ENCODE assay signal across 9 cellular contexts in genomic region chr6:17884501-17885039, GRCh38.
DNase-seq lines count a peak whose midpoint lies in the region; ATAC-seq and TF ChIP-seq lines count a peak whose summit lies in the region.
"Had no signal": no experiment of that assay in that cellular context is flagged by ENCODE, and none has a peak within 500 bp of the region (broad histone marks: within the 10 kb centered on the region; RNA-seq: fewer than 3 reads in every experiment).

No MANE protein-coding gene starts in this region.

- ATAC-seq in HG03066 (IDR thresholded peaks at IDR 0.05; ENCODE audit: low read depth, unreplicated experiment), result peak; percentile 85
- ATAC-seq in activated CD8-positive, alpha-beta T cell treated with anti-CD3 and anti-CD28 coated beads, Interleukin-2, amount 10 ng/mL, durations not matched to agents 7 days and 5 days, result peak; percentile 33

- peaks cover 38% of the 10 kb centered on the region for H3K79me2 ChIP-seq in mammary epithelial cell (ENCODE audit: insufficient read depth, low read length)

- H3K4me3 ChIP-seq in mammary epithelial cell (replicated peaks in 1 of 3; ENCODE audit: insufficient read depth in 1 of 3, low read depth in 2 of 3, low read length in 3 of 3) (no peak overlapping the region), skeletal muscle satellite cell (ENCODE audit: low read length) (no peak overlapping the region), testis (no peak overlapping the region)

- H3K4me1 Mint-ChIP-seq in MCF 10A (ENCODE audit: insufficient read depth, unreplicated experiment), result peaks cover 28% of the 10 kb centered on the region
- H3K4me1 Mint-ChIP-seq in activated CD8-positive, alpha-beta T cell treated with anti-CD3 and anti-CD28 coated beads, Interleukin-2, amount 10 ng/mL, durations not matched to agents 7 days and 5 days (ENCODE audit: low read depth), result peaks cover 17% of the 10 kb centered on the region

- H3K27ac ChIP-seq in mammary epithelial cell (ENCODE audit: insufficient read depth, low read depth, low read length) (no peak overlapping the region), testis (no peak overlapping the region)
- H3K27ac ChIP-seq: VCaP had no signal

- in situ Hi-C loops in mammary epithelial cell (cut with MboI; ENCODE audit: low sequenced_read_pairs in 2 of 2), result no loop called here

- H3K4me2 ChIP-seq in mammary epithelial cell (ENCODE audit: insufficient read depth, low read depth, low read length) (no peak overlapping the region), skeletal muscle satellite cell (ENCODE audit: low read length) (peak overlapping the region; percentile 68)

- dilution Hi-C loops in mammary epithelial cell (cut with HindIII; ENCODE audit: low sequenced_read_pairs), result no loop called here

- POLR2A ChIA-PET in MCF 10A (lab: Yijun Ruan, JAX), result interaction anchor here (0.9 to 2.7 kb wide), 6 partner anchors 13 to 132 kb away, joined by 3 to 12 read pairs (median 4); no protein-coding TSS in a partner anchor
- POLR2A ChIA-PET in activated CD8-positive, alpha-beta T cell treated with anti-CD3 and anti-CD28 coated beads, Interleukin-2, amount 10 ng/mL, durations not matched to agents 7 days and 5 days (lab: Charles Lee), result no interaction called here

- no peak overlapping the region for H3K9ac ChIP-seq in mammary epithelial cell (ENCODE audit: insufficient read depth, low read length)
- peak overlapping the region; percentile 41 for H3K9ac ChIP-seq in skeletal muscle satellite cell (ENCODE audit: low read depth, low read length)

- DNase-seq in MCF 10A (ENCODE audit: unreplicated experiment), result peak; percentile 18
- DNase-seq in mammary epithelial cell, result no peak
- no peak for DNase-seq in activated CD8-positive, alpha-beta T cell treated with anti-CD3 and anti-CD28 coated beads, Interleukin-2, amount 10 ng/mL, durations not matched to agents 7 days and 5 days
- DNase-seq in testis, result no peak
- no peak for DNase-seq in NCI-H146 (lab: John Stamatoyannopoulos, UW)
- no peak for DNase-seq in NCI-H1694 treated with DMSO at 0.1 percent for 48 hours (lab: John Stamatoyannopoulos, UW)

- CTCF ChIA-PET in MCF 10A (lab: Yijun Ruan, JAX) (interaction anchor here (0.7 kb wide), 1 partner anchor 236 kb away, joined by 3 read pairs; no protein-coding TSS in a partner anchor), mammary epithelial cell (lab: Charles Lee; ENCODE audit: low non-redundant PET) (no interaction called here)
- CTCF ChIA-PET in activated CD8-positive, alpha-beta T cell treated with anti-CD3 and anti-CD28 coated beads, Interleukin-2, amount 10 ng/mL, durations not matched to agents 7 days and 5 days (lab: Charles Lee), result no interaction called here

- no peaks in the 10 kb centered on the region for H3K36me3 ChIP-seq in mammary epithelial cell (ENCODE audit: insufficient read depth, low read length)
- no peaks in the 10 kb centered on the region for H3K36me3 ChIP-seq in skeletal muscle satellite cell (ENCODE audit: insufficient read depth, low read length)
- no peaks in the 10 kb centered on the region for H3K36me3 ChIP-seq in testis (ENCODE audit: low read depth, missing control alignments)

- H3K27me3 ChIP-seq in mammary epithelial cell (ENCODE audit: insufficient read depth, low read length) (no peaks in the 10 kb centered on the region), skeletal muscle satellite cell (ENCODE audit: control insufficient read depth, insufficient read depth, low read length) (no peaks in the 10 kb centered on the region), testis (no peaks in the 10 kb centered on the region)

- H3K9me3 ChIP-seq in mammary epithelial cell (replicated peaks; ENCODE audit: insufficient read depth, low read length), result no peaks in the 10 kb centered on the region
- H3K9me3 ChIP-seq in skeletal muscle satellite cell (replicated peaks; ENCODE audit: low read length), result no peaks in the 10 kb centered on the region
- no peaks in the 10 kb centered on the region for H3K9me3 ChIP-seq in testis

- H2AFZ ChIP-seq in mammary epithelial cell (ENCODE audit: low read depth, low read length), result no peak overlapping the region

- no peak overlapping the region for H3K4me3 Mint-ChIP-seq in MCF 10A (ENCODE audit: unreplicated experiment)
- H3K4me3 Mint-ChIP-seq in activated CD8-positive, alpha-beta T cell treated with anti-CD3 and anti-CD28 coated beads, Interleukin-2, amount 10 ng/mL, durations not matched to agents 7 days and 5 days, result peak overlapping the region; percentile 20

- no peaks in the 10 kb centered on the region for H3K9me3 Mint-ChIP-seq in MCF 10A (ENCODE audit: unreplicated experiment)
- H3K9me3 Mint-ChIP-seq in activated CD8-positive, alpha-beta T cell treated with anti-CD3 and anti-CD28 coated beads, Interleukin-2, amount 10 ng/mL, durations not matched to agents 7 days and 5 days (ENCODE audit: insufficient read depth), result no peaks in the 10 kb centered on the region

- peaks cover 13% of the 10 kb centered on the region for H3K4me1 ChIP-seq in mammary epithelial cell (ENCODE audit: insufficient read depth, low read length)
- H3K4me1 ChIP-seq in skeletal muscle satellite cell (ENCODE audit: control insufficient read depth, insufficient read depth, low read length), result peaks cover 32% of the 10 kb centered on the region
- no peaks in the 10 kb centered on the region for H3K4me1 ChIP-seq in testis

- H3K27me3 Mint-ChIP-seq in MCF 10A (ENCODE audit: insufficient read depth, unreplicated experiment), result no peaks in the 10 kb centered on the region
- H3K27me3 Mint-ChIP-seq in activated CD8-positive, alpha-beta T cell treated with anti-CD3 and anti-CD28 coated beads, Interleukin-2, amount 10 ng/mL, durations not matched to agents 7 days and 5 days (ENCODE audit: low read depth), result peaks cover 8% of the 10 kb centered on the region

- no peaks in the 10 kb centered on the region for H4K20me1 ChIP-seq in mammary epithelial cell (ENCODE audit: insufficient read depth, low read length)

- intact Hi-C loops in MCF 10A (cut with micrococcal nuclease) (no loop called here), mammary epithelial cell (cut with micrococcal nuclease) (loop anchor here (10.0 kb wide), 1 partner anchor 620 kb away; no protein-coding TSS in a partner anchor), testis (cut with DNase I; ENCODE audit: low total_unique reads) (no loop called here)

- TF ChIP-seq CTCF in MCF 10A (IDR thresholded peaks at IDR 0.05; ENCODE audit: unreplicated experiment) (no peak), mammary epithelial cell (conservative IDR thresholded peaks at IDR 0.05 in 1 of 2, IDR thresholded peaks at IDR 0.05 in 1 of 2; ENCODE audit: extremely low read depth in 1 of 2, insufficient read depth in 1 of 2, low read depth in 1 of 2, low read length in 2 of 2) (no peak), testis (IDR thresholded peaks at IDR 0.05) (no peak)

- BruUV-seq in MCF 10A (replicated peaks; lab: Mats Ljungman, UMichigan), result no TSS peak
- no TSS peak for BruUV-seq in mammary epithelial cell (replicated peaks; lab: Mats Ljungman, UMichigan)

- WGBS in mammary epithelial cell (ENCODE audit: low coverage, missing lambda C conversion rate), result 74% methylated on average over 3 of the region's 3 CpGs
- WGBS in testis, 2 donors, result 67 to 80% methylated on average over 3 of the region's 3 CpGs

- TF ChIP-seq POLR2A in testis (IDR thresholded peaks at IDR 0.05), result no peak

- H3K27ac Mint-ChIP-seq in MCF 10A (ENCODE audit: low read depth, unreplicated experiment), result peak overlapping the region; percentile 85
- H3K27ac Mint-ChIP-seq in activated CD8-positive, alpha-beta T cell treated with anti-CD3 and anti-CD28 coated beads, Interleukin-2, amount 10 ng/mL, durations not matched to agents 7 days and 5 days, result no peak overlapping the region

- peaks cover 13% of the 10 kb centered on the region for H3K36me3 Mint-ChIP-seq in MCF 10A (ENCODE audit: insufficient read depth, unreplicated experiment)
- H3K36me3 Mint-ChIP-seq in activated CD8-positive, alpha-beta T cell treated with anti-CD3 and anti-CD28 coated beads, Interleukin-2, amount 10 ng/mL, durations not matched to agents 7 days and 5 days (ENCODE audit: low read depth), result no peaks in the 10 kb centered on the region
